26 cellular contexts compared by ENCODE assay signal in the genomic region with DNA sequence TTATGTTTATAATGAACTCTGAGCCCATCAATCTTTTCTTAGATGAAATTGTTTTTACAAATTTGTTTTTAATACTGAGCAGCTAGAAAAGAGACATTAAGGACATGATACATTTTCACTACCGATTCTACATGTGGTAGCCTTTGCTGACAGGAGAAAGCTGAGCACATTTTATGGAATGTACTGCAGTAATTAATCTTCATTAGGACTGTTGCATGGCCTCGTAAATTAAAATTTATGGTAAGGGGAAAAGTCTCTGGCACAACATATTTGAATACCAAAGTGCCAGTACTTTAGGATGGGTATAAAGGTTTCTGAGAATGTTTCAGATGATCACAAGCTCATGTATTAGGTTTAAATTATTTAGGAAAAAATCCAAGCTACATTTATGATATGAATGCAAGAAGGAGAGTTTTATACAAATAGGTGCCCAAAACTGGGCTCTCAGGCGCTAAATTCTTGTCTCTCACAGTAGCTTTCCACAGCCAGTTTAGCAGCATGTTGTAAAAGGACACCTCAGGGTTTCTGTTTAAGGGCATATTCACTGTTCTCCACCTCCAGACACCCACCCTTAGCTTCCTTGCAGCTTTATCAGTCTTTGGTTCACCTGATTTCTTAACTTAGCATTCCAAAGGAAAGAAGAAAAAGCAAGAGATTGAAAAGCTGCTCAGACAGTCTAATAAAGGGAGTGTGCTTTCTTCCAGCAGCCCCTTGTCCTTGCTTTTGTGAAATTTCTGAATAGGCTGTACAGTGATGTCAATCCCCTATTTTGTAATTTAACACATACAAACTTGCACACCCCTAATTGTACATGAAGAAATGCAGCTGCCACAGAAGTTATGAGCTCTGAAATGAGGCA.
DNase-seq lines count a peak whose midpoint lies in the region; ATAC-seq and TF ChIP-seq lines count a peak whose summit lies in the region.
"Had no signal": no experiment of that assay in that cellular context is flagged by ENCODE, and none has a peak within 500 bp of the region (broad histone marks: within the 10 kb centered on the region; RNA-seq: fewer than 3 reads in every experiment).

No MANE protein-coding gene starts in this region.

- intact Hi-C loops in left colon (cut with DNase I, micrococcal nuclease) = no loop called here

- CTCF ChIA-PET in activated CD4-positive, alpha-beta memory T cell treated with anti-CD3 and anti-CD28 coated beads, Interleukin-2, amount 10 ng/mL, durations not matched to agents 7 days and 5 days (lab: Charles Lee) = interaction anchor here (0.6 kb wide), 1 partner anchor 28 kb away, joined by 3 read pairs; no protein-coding TSS in a partner anchor

- DNase-seq in EH (ENCODE audit: low read depth) = peak; percentile 34
- peak; percentile 44 for DNase-seq in choroid plexus epithelial cell (ENCODE audit: low read depth)
- peak; percentile 4 for DNase-seq in nephron progenitor cell
- no peak for DNase-seq in DMS 273 treated with DMSO at 0.1 percent for 48 hours (lab: John Stamatoyannopoulos, UW)
- DNase-seq in left colon = no peak
- DNase-seq in Peyer's patch = no peak
- no peak for DNase-seq in activated CD4-positive, alpha-beta memory T cell treated with anti-CD3 and anti-CD28 coated beads, Interleukin-2, amount 10 ng/mL, durations not matched to agents 7 days and 5 days
- DNase-seq: activated CD4-positive, alpha-beta T cell treated with anti-CD3 and anti-CD28 coated beads for 1 hour; activated CD8-positive, alpha-beta T cell treated with anti-CD3 and anti-CD28 coated beads for 36 hours; anterior cingulate cortex; C1 segment of cervical spinal cord; Caco-2; central memory CD4-positive, alpha-beta T cell; dermis blood vessel endothelial cell; DND-41; islet precursor cell; natural killer cell; NCI-H1105; NCI-H2029; pancreas; stimulated activated CD4-positive, alpha-beta T cell treated with anti-CD3 and anti-CD28 coated beads, Interleukin-2, amount 100 ng/mL, for 24 hours; transverse colon had no signal

- peaks cover 56% of the 10 kb centered on the region for H3K4me1 Mint-ChIP-seq in nephron progenitor cell
- H3K4me1 Mint-ChIP-seq in activated CD4-positive, alpha-beta memory T cell treated with anti-CD3 and anti-CD28 coated beads, Interleukin-2, amount 10 ng/mL, durations not matched to agents 7 days and 5 days = no peaks in the 10 kb centered on the region

- POLR2A ChIA-PET in activated CD4-positive, alpha-beta memory T cell treated with anti-CD3 and anti-CD28 coated beads, Interleukin-2, amount 10 ng/mL, durations not matched to agents 7 days and 5 days (lab: Charles Lee) = no interaction called here

- peaks cover 16% of the 10 kb centered on the region; the same call in 1 of the 2 replicates for H3K4me1 ChIP-seq in HUES48 (ENCODE audit: control insufficient read depth, insufficient read depth, low read length)
- H3K4me1 ChIP-seq in Peyer's patch = no peaks in the 10 kb centered on the region
- H3K4me1 ChIP-seq: Caco-2, pancreas, transverse colon had no signal

- no peak overlapping the region for H3K9ac ChIP-seq in HUES48 (ENCODE audit: low read depth, low read length)

- no peak for TF ChIP-seq CTCF in choroid plexus epithelial cell (conservative IDR thresholded peaks at IDR 0.05; ENCODE audit: low read depth, low read length)
- no peak for TF ChIP-seq CTCF in nephron progenitor cell (IDR thresholded peaks at IDR 0.05)
- TF ChIP-seq CTCF in Peyer's patch (IDR thresholded peaks at IDR 0.05) = no peak

- H3K36me3 ChIP-seq in HUES48 (ENCODE audit: control insufficient read depth, insufficient read depth, low read length) = no peaks in the 10 kb centered on the region
- no peaks in the 10 kb centered on the region for H3K36me3 ChIP-seq in Peyer's patch
- H3K36me3 ChIP-seq: pancreas, right atrium auricular region, transverse colon had no signal

- H3K4me3 Mint-ChIP-seq in nephron progenitor cell = peak overlapping the region; percentile 35
- no peak overlapping the region for H3K4me3 Mint-ChIP-seq in activated CD4-positive, alpha-beta memory T cell treated with anti-CD3 and anti-CD28 coated beads, Interleukin-2, amount 10 ng/mL, durations not matched to agents 7 days and 5 days
- H3K4me3 Mint-ChIP-seq: activated CD8-positive, alpha-beta T cell treated with anti-CD3 and anti-CD28 coated beads for 36 hours; activated naive CD8-positive, alpha-beta T cell; natural killer cell; T-helper 1 cell treated with Interleukin-12 subunit alpha and Interleukin-12 subunit beta and Interleukin-4 antibody, amounts not matched to agents 30 μg/mL and 1 μg/mL, for 36 hours had no signal

- peak overlapping the region; percentile 43 for H3K27ac Mint-ChIP-seq in nephron progenitor cell
- no peak overlapping the region for H3K27ac Mint-ChIP-seq in activated CD4-positive, alpha-beta memory T cell treated with anti-CD3 and anti-CD28 coated beads, Interleukin-2, amount 10 ng/mL, durations not matched to agents 7 days and 5 days
- H3K27ac Mint-ChIP-seq: activated CD8-positive, alpha-beta T cell treated with anti-CD3 and anti-CD28 coated beads for 36 hours; activated naive CD8-positive, alpha-beta T cell; natural killer cell; T-helper 1 cell treated with Interleukin-12 subunit alpha and Interleukin-12 subunit beta and Interleukin-4 antibody, amounts not matched to agents 30 μg/mL and 1 μg/mL, for 36 hours had no signal

- TF ChIP-seq POLR2A in Peyer's patch (IDR thresholded peaks at IDR 0.05) = no peak

- H3K9me3 ChIP-seq in HUES48 (ENCODE audit: control insufficient read depth, insufficient read depth, low read length) (no peaks in the 10 kb centered on the region), Peyer's patch (no peaks in the 10 kb centered on the region)
- H3K9me3 ChIP-seq: Caco-2, pancreas, right atrium auricular region, transverse colon had no signal

- no peaks in the 10 kb centered on the region for H3K9me3 Mint-ChIP-seq in nephron progenitor cell
- no peaks in the 10 kb centered on the region for H3K9me3 Mint-ChIP-seq in activated CD4-positive, alpha-beta memory T cell treated with anti-CD3 and anti-CD28 coated beads, Interleukin-2, amount 10 ng/mL, durations not matched to agents 7 days and 5 days
- H3K9me3 Mint-ChIP-seq: activated CD8-positive, alpha-beta T cell treated with anti-CD3 and anti-CD28 coated beads for 36 hours; natural killer cell; T-helper 1 cell treated with Interleukin-12 subunit alpha and Interleukin-12 subunit beta and Interleukin-4 antibody, amounts not matched to agents 30 μg/mL and 1 μg/mL, for 36 hours had no signal

- H3K36me3 Mint-ChIP-seq in nephron progenitor cell (ENCODE audit: low read depth) = peaks cover 19% of the 10 kb centered on the region
- H3K36me3 Mint-ChIP-seq in activated CD4-positive, alpha-beta memory T cell treated with anti-CD3 and anti-CD28 coated beads, Interleukin-2, amount 10 ng/mL, durations not matched to agents 7 days and 5 days (ENCODE audit: low read depth) = no peaks in the 10 kb centered on the region
- H3K36me3 Mint-ChIP-seq: natural killer cell had no signal

- H3K27ac ChIP-seq in HUES48 (ENCODE audit: low read depth, low read length) (peak overlapping the region; percentile 9), Peyer's patch (no peak overlapping the region)
- H3K27ac ChIP-seq: pancreas, right atrium auricular region, transverse colon had no signal

- H3K27me3 ChIP-seq in HUES48 (ENCODE audit: control insufficient read depth, insufficient read depth, low read length) = no peaks in the 10 kb centered on the region
- no peaks in the 10 kb centered on the region for H3K27me3 ChIP-seq in Peyer's patch
- H3K27me3 ChIP-seq: pancreas, right atrium auricular region, transverse colon had no signal

- no peak for ATAC-seq in left colon
- ATAC-seq: activated CD8-positive, alpha-beta T cell treated with anti-CD3 and anti-CD28 coated beads for 36 hours; natural killer cell had no signal

- H3K27me3 Mint-ChIP-seq in nephron progenitor cell (ENCODE audit: low read depth, poor library complexity) = no peaks in the 10 kb centered on the region
- no peaks in the 10 kb centered on the region for H3K27me3 Mint-ChIP-seq in activated CD4-positive, alpha-beta memory T cell treated with anti-CD3 and anti-CD28 coated beads, Interleukin-2, amount 10 ng/mL, durations not matched to agents 7 days and 5 days
- H3K27me3 Mint-ChIP-seq: activated CD8-positive, alpha-beta T cell treated with anti-CD3 and anti-CD28 coated beads for 36 hours; activated naive CD8-positive, alpha-beta T cell had no signal

- H3K4me3 ChIP-seq in HUES48 (ENCODE audit: low read depth, low read length) = no peak overlapping the region
- H3K4me3 ChIP-seq in choroid plexus epithelial cell (ENCODE audit: low read depth, low read length) = no peak overlapping the region
- H3K4me3 ChIP-seq in Peyer's patch = no peak overlapping the region
- H3K4me3 ChIP-seq: pancreas, right atrium auricular region, transverse colon had no signal

Comparison
In these comparisons a context has a peak if more than half of its experiments do, and no peak if none do; other contexts are left out.
1. DNase-seq: peak in EH (single experiment), choroid plexus epithelial cell (single experiment) and nephron progenitor cell (single experiment); none in DMS 273 treated with DMSO at 0.1 percent for 48 hours (single experiment), left colon (0 of 2), Peyer's patch (0 of 3) and activated CD4-positive, alpha-beta memory T cell treated with anti-CD3 and anti-CD28 coated beads, Interleukin-2, amount 10 ng/mL, durations not matched to agents 7 days and 5 days (single experiment).